In the genomic region with DNA sequence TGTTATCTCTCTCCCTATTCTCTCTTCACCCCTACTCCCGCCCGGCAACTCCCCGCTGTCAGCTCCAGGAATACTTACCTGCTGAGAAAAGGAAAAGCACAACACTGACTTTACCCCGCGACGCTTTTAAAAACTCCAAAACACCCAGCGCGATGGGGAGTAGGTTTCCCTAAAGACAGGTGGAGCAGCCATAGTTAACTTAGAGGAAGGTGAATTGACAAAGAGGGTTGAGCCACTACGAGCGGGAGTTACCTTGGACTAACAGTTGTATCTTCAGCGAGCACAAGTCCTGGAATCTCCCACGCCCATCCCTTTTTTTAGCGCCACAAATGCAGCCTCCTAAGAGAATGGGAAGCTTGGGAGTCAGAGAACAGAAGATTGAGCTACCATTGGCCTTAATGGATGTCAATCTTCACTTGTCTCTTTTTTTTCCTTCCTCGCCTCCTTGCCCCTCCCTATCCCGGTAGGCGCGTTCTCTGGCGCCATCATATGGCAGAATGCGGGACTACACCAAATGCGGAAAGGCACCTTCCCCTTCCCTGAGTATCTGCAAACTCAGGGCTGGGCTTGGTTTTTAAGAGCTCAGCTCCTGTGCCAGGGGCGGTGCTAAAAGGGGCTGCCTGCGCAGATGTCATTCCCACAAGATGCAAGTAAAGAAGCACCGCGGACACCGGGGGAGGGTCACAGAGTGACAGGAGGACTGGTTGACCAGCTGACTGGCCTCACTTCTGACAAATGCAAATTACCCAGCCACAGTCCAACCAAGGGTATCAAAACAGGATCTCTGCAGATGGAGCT, we compare ENCODE assay signal across 8 cellular contexts. TPM values are rescaled to one million over a fixed set of nuclear protein-coding genes. Genes with fewer than 3 reads are reported as not detected.
A peak's percentile ranks its signal among the peaks of the same experiment; 100 is the strongest.
DNase-seq lines count a peak whose midpoint lies in the region; ATAC-seq and TF ChIP-seq lines count a peak whose summit lies in the region.
"Not testable (repeated sequence)": the region's sequence is repeated elsewhere in the genome, so short reads cannot be mapped to it uniquely, and the experiment has no call there.

No MANE protein-coding gene starts in this region.

- not testable (repeated sequence) for H3K9me3 ChIP-seq in adrenal gland (replicated peaks in 1 of 3); upper lobe of left lung

- TF ChIP-seq CTCF in GM12874 (IDR thresholded peaks at IDR 0.05; ENCODE audit: insufficient read depth, low read depth, low read length) (peak; percentile 89), adrenal gland (IDR thresholded peaks at IDR 0.05) (peak; percentile 75 to 95 (median 84)), upper lobe of left lung (IDR thresholded peaks at IDR 0.05) (peak; percentile 59 to 92 (median 81))

- ATAC-seq in HG02798 (IDR thresholded peaks at IDR 0.05; ENCODE audit: poor library complexity, unreplicated experiment) (peak; percentile 91), left ventricle myocardium superior (peak; percentile 81), upper lobe of left lung (ENCODE audit: low FRiP score in 2 of 2) (peak; percentile 93)

- not testable (repeated sequence) for H3K27ac ChIP-seq in adrenal gland, upper lobe of left lung

- H3K36me3 ChIP-seq in adrenal gland (replicated peaks in 1 of 2); upper lobe of left lung: not testable (repeated sequence)

- WGBS in adrenal gland, 4 donors = 1 to 2% (median 1%) methylated on average over 25 of the region's 25 CpGs
- 4% methylated on average over 20 to 25 of the region's 25 CpGs for WGBS in upper lobe of left lung, 2 donors

- H3K4me3 ChIP-seq in adrenal gland (peak overlapping the region in 2 of 4 donors; percentile 7 to 46), upper lobe of left lung (peak overlapping the region in 3 of 4 donors; percentile 32 to 45 (median 38))

- intact Hi-C loops in adrenal gland (cut with DNase I); left ventricle myocardium superior (cut with micrococcal nuclease): not testable (repeated sequence)
- intact Hi-C loops in posterior vena cava (cut with DNase I) = loop anchor here in 1 of 2 donors (10.0 kb wide), 1 partner anchor 76 kb away; no protein-coding TSS in a partner anchor

- not testable (repeated sequence) for H3K4me1 ChIP-seq in adrenal gland (replicated peaks in 1 of 2); upper lobe of left lung

- not testable (repeated sequence) for TF ChIP-seq POLR2A in adrenal gland (IDR thresholded peaks at IDR 0.05); upper lobe of left lung (IDR thresholded peaks at IDR 0.05)

- H3K27me3 ChIP-seq in adrenal gland = peaks cover 26% of the 10 kb centered on the region
- H3K27me3 ChIP-seq in upper lobe of left lung = not testable (repeated sequence)

- TF ChIP-seq EP300 in upper lobe of left lung (IDR thresholded peaks at IDR 0.05) = not testable (repeated sequence)

- DNase-seq in NCI-H1105 treated with DMSO at 0.1 percent for 48 hours (lab: John Stamatoyannopoulos, UW) (peak; percentile 79), T follicular helper cell (ENCODE audit: low read depth) (peak; percentile 64), adrenal gland (peak; percentile 72 to 88 (median 83)), left ventricle myocardium superior (peak; percentile 63), posterior vena cava (ENCODE audit: low spot score) (peak; percentile 88), upper lobe of left lung (peak in 1 of 2 donors; percentile 84)

RNA-seq across cellular contexts. Expression of a gene that starts 27.8 kb away (rescaled TPM):
- total RNA-seq in adrenal gland = not detected
- polyA plus RNA-seq in adrenal gland = not detected
- total RNA-seq in left ventricle myocardium superior = not detected
- total RNA-seq in posterior vena cava = not detected
- total RNA-seq in upper lobe of left lung = not detected

RNA-seq across cellular contexts. Expression of a gene that starts 48.7 kb away (rescaled TPM):
- total RNA-seq in adrenal gland (1 to 10 TPM in 3 of 8 donors, under 1 TPM in 4, not detected in 1; 0.26 to 1.7 (median 0.77) TPM), left ventricle myocardium superior (0.84 TPM), posterior vena cava (1 to 10 TPM in 1 of 2 donors, under 1 TPM in 1; 0.48 to 1.0 TPM), upper lobe of left lung (1 to 10 TPM in 4 of 6 donors, under 1 TPM in 1, not detected in 1; 0.92 to 5.0 (median 2.4) TPM)
- polyA plus RNA-seq in adrenal gland = 1 to 10 TPM in 1 of 3 donors, under 1 TPM in 2; 0.08 to 2.5 (median 0.20) TPM
